Comparison of ENCODE assay signal across 1 cellular context in the genomic region with DNA sequence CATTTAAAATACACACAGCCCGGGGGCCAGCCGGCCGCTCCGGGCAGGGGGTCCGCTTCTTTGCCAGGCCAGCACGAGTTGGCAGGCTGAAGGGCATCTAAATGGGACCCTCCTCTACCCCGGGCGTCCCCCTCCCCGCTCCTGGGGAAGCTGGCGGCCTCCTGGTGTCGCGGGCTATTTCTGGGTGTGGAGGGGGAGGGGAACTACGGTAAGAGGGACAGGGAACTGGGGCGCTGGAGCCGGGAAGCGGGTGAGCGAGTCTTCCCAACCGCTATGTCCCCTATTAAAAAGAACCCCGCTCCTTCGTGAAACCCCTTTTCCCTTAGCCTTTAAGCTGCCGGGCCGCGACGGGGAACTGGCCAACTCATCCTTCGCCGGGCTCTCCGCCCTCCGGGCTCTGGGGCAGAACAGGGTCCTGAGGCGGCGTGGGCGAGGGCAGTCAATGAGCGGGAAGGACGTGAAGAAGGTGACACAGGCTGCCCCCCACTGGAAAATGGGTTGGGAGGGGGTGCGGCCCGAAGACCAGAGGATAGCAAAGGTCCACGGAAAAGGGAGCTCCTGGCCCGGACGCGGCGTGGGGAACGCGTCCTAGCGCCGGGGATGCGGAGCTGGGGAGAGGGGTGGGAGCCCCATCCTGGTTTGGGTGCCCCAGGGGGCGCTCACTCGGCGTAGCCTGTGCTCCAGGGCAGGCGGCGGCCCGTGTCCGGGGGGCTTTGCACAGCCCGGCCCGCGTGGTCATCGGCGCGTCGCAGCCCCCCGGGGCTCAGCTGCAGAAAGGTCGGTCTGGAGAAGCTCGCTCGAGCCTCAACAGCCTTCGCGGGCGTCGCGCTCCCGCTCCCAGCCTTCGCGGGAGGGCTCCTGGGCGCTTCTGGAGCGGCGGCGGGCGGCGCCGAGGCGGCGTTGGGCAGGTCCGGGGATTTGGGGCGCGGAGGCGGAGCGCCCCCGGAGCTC.
TF ChIP-seq lines count a peak whose summit lies in the region.

No MANE protein-coding gene starts in this region.

TF ChIP-seq in HepG2, 621 proteins besides CTCF, POLR2A, EP300 and RAD21:
- TF ChIP-seq, protein P1, sequence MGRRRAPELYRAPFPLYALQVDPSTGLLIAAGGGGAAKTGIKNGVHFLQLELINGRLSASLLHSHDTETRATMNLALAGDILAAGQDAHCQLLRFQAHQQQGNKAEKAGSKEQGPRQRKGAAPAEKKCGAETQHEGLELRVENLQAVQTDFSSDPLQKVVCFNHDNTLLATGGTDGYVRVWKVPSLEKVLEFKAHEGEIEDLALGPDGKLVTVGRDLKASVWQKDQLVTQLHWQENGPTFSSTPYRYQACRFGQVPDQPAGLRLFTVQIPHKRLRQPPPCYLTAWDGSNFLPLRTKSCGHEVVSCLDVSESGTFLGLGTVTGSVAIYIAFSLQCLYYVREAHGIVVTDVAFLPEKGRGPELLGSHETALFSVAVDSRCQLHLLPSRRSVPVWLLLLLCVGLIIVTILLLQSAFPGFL (CRISPR knock-in tag; IDR thresholded peaks at IDR 0.05), result no peak
- TF ChIP-seq HOXD1 (CRISPR knock-in tag; IDR thresholded peaks at IDR 0.05) (no peak), GABPB1 (CRISPR knock-in tag; IDR thresholded peaks at IDR 0.05) (peak; percentile 28; the same call in 1 of the 2 replicates), ZNF343 (CRISPR knock-in tag; IDR thresholded peaks at IDR 0.05) (0 out of 2 replicates have a peak, but pooled peaks have one; percentile 14), ZNF768 (CRISPR knock-in tag; IDR thresholded peaks at IDR 0.05) (peak; percentile 8; the same call in 1 of the 2 replicates), ZNF546 (CRISPR knock-in tag; conservative IDR thresholded peaks at IDR 0.05) (no peak), ZNF251 (CRISPR knock-in tag; IDR thresholded peaks at IDR 0.05) (no peak), PHF21A (CRISPR knock-in tag; IDR thresholded peaks at IDR 0.05) (0 out of 2 replicates have a peak, but pooled peaks have one; percentile 38), ZNF792 (CRISPR knock-in tag; IDR thresholded peaks at IDR 0.05) (no peak), EZH2 (conservative IDR thresholded peaks at IDR 0.05; ENCODE audit: low read depth, low read length) (0 out of 2 replicates have a peak, but pooled peaks have one; percentile 49), PCBP1 (IDR thresholded peaks at IDR 0.05; ENCODE audit: borderline replicate concordance, low read depth, low read length) (0 out of 2 replicates have a peak, but pooled peaks have one; percentile 24), SALL1 (CRISPR knock-in tag; IDR thresholded peaks at IDR 0.05) (0 out of 2 replicates have a peak, but pooled peaks have one; percentile 11), ESRRA (CRISPR knock-in tag; IDR thresholded peaks at IDR 0.05; ENCODE audit: low read depth) (no peak), ZNF558 (CRISPR knock-in tag; IDR thresholded peaks at IDR 0.05; ENCODE audit: borderline replicate concordance) (no peak), RNF2 (conservative IDR thresholded peaks at IDR 0.05; ENCODE audit: low read depth) (0 out of 2 replicates have a peak, but pooled peaks have one; percentile 20), ZNF777 (CRISPR knock-in tag; IDR thresholded peaks at IDR 0.05) (peak; percentile 41; the same call in 1 of the 2 replicates), ZFP82 (CRISPR knock-in tag; IDR thresholded peaks at IDR 0.05; ENCODE audit: borderline replicate concordance) (peak; percentile 24; the same call in 1 of the 2 replicates)
- TF ChIP-seq, protein P2, sequence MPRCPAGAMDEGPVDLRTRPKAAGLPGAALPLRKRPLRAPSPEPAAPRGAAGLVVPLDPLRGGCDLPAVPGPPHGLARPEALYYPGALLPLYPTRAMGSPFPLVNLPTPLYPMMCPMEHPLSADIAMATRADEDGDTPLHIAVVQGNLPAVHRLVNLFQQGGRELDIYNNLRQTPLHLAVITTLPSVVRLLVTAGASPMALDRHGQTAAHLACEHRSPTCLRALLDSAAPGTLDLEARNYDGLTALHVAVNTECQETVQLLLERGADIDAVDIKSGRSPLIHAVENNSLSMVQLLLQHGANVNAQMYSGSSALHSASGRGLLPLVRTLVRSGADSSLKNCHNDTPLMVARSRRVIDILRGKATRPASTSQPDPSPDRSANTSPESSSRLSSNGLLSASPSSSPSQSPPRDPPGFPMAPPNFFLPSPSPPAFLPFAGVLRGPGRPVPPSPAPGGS (CRISPR knock-in tag; IDR thresholded peaks at IDR 0.05), result 0 out of 2 replicates have a peak, but pooled peaks have one; percentile 1
- TF ChIP-seq, protein P3, sequence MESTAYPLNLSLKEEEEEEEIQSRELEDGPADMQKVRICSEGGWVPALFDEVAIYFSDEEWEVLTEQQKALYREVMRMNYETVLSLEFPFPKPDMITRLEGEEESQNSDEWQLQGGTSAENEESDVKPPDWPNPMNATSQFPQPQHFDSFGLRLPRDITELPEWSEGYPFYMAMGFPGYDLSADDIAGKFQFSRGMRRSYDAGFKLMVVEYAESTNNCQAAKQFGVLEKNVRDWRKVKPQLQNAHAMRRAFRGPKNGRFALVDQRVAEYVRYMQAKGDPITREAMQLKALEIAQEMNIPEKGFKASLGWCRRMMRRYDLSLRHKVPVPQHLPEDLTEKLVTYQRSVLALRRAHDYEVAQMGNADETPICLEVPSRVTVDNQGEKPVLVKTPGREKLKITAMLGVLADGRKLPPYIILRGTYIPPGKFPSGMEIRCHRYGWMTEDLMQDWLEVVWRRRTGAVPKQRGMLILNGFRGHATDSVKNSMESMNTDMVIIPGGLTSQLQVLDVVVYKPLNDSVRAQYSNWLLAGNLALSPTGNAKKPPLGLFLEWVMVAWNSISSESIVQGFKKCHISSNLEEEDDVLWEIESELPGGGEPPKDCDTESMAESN (CRISPR knock-in tag; conservative IDR thresholded peaks at IDR 0.05), result peak; percentile 57; the same call in 1 of the 2 replicates
- TF ChIP-seq, protein P4, sequence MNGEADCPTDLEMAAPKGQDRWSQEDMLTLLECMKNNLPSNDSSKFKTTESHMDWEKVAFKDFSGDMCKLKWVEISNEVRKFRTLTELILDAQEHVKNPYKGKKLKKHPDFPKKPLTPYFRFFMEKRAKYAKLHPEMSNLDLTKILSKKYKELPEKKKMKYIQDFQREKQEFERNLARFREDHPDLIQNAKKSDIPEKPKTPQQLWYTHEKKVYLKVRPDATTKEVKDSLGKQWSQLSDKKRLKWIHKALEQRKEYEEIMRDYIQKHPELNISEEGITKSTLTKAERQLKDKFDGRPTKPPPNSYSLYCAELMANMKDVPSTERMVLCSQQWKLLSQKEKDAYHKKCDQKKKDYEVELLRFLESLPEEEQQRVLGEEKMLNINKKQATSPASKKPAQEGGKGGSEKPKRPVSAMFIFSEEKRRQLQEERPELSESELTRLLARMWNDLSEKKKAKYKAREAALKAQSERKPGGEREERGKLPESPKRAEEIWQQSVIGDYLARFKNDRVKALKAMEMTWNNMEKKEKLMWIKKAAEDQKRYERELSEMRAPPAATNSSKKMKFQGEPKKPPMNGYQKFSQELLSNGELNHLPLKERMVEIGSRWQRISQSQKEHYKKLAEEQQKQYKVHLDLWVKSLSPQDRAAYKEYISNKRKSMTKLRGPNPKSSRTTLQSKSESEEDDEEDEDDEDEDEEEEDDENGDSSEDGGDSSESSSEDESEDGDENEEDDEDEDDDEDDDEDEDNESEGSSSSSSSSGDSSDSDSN (CRISPR knock-in tag; IDR thresholded peaks at IDR 0.05), result peak; percentile 33; the same call in 1 of the 2 replicates
- TF ChIP-seq, protein P5, sequence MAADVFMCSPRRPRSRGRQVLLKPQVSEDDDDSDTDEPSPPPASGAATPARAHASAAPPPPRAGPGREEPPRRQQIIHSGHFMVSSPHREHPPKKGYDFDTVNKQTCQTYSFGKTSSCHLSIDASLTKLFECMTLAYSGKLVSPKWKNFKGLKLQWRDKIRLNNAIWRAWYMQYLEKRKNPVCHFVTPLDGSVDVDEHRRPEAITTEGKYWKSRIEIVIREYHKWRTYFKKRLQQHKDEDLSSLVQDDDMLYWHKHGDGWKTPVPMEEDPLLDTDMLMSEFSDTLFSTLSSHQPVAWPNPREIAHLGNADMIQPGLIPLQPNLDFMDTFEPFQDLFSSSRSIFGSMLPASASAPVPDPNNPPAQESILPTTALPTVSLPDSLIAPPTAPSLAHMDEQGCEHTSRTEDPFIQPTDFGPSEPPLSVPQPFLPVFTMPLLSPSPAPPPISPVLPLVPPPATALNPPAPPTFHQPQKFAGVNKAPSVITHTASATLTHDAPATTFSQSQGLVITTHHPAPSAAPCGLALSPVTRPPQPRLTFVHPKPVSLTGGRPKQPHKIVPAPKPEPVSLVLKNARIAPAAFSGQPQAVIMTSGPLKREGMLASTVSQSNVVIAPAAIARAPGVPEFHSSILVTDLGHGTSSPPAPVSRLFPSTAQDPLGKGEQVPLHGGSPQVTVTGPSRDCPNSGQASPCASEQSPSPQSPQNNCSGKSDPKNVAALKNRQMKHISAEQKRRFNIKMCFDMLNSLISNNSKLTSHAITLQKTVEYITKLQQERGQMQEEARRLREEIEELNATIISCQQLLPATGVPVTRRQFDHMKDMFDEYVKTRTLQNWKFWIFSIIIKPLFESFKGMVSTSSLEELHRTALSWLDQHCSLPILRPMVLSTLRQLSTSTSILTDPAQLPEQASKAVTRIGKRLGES (CRISPR knock-in tag; IDR thresholded peaks at IDR 0.05; ENCODE audit: borderline replicate concordance), result no peak
- TF ChIP-seq, protein P6, sequence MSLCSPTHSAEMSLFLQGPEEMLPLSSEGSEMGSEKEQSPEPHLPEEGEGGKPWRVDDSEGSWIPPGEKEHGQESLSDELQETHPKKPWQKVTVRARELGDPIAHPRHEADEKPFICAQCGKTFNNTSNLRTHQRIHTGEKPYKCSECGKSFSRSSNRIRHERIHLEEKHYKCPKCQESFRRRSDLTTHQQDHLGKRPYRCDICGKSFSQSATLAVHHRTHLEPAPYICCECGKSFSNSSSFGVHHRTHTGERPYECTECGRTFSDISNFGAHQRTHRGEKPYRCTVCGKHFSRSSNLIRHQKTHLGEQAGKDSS (CRISPR knock-in tag; IDR thresholded peaks at IDR 0.05; ENCODE audit: borderline replicate concordance, low read depth), result no peak
- TF ChIP-seq, protein P7, sequence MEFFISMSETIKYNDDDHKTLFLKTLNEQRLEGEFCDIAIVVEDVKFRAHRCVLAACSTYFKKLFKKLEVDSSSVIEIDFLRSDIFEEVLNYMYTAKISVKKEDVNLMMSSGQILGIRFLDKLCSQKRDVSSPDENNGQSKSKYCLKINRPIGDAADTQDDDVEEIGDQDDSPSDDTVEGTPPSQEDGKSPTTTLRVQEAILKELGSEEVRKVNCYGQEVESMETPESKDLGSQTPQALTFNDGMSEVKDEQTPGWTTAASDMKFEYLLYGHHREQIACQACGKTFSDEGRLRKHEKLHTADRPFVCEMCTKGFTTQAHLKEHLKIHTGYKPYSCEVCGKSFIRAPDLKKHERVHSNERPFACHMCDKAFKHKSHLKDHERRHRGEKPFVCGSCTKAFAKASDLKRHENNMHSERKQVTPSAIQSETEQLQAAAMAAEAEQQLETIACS (CRISPR knock-in tag; IDR thresholded peaks at IDR 0.05), result no peak
- TF ChIP-seq, protein P8, sequence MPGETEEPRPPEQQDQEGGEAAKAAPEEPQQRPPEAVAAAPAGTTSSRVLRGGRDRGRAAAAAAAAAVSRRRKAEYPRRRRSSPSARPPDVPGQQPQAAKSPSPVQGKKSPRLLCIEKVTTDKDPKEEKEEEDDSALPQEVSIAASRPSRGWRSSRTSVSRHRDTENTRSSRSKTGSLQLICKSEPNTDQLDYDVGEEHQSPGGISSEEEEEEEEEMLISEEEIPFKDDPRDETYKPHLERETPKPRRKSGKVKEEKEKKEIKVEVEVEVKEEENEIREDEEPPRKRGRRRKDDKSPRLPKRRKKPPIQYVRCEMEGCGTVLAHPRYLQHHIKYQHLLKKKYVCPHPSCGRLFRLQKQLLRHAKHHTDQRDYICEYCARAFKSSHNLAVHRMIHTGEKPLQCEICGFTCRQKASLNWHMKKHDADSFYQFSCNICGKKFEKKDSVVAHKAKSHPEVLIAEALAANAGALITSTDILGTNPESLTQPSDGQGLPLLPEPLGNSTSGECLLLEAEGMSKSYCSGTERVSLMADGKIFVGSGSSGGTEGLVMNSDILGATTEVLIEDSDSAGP (CRISPR knock-in tag; IDR thresholded peaks at IDR 0.05; ENCODE audit: borderline replicate concordance), result peak; percentile 19; the same call in 1 of the 2 replicates
TF ChIP-seq in HepG2: peak in this region for 14.
